In the genomic region with DNA sequence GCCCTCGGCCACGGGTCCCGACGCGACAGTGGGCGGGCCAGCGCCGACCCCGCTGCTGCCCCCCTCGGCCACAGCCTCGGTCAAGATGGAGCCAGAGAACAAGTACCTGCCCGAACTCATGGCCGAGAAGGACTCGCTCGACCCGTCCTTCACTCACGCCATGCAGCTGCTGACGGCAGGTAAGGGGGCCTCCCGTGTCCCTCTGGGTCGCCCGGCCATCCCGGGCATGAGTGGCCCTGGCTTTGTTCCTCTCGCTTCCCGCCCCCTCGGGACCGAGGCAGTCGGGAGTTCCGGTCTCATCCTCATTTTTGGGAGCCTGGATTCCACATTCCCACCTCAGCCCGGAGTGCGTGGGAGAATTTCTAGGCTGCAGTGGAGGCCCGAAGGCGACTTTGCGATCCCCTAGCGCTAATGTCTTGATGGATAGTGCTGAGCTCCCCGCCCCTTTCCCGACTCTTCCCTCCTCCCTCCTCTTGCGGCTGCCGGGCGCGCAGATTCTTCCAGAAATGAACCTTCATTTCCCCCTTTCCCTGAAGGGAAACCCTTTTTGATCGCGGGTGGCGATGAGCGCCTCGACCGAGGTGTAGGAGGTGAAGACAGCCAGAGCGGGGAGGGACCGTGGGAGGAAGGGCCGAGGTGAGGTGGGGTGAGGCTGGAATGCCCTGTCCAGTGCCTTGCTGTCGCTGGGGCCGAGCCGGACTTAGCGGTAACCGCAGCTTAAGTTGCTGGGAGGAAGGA, we compare ENCODE assay signal across 8 cellular contexts. TPM values are rescaled to one million over a fixed set of nuclear protein-coding genes. Genes with fewer than 3 reads are reported as not detected.
DNase-seq lines count a peak whose midpoint lies in the region; ATAC-seq and TF ChIP-seq lines count a peak whose summit lies in the region.

No MANE protein-coding gene starts in this region.

- H3K9me3 Mint-ChIP-seq in progenitor cell of endocrine pancreas (ENCODE audit: low read depth) = no peaks in the 10 kb centered on the region

- DNase-seq in BE2C (peak; percentile 28), SJCRH30 (peak; percentile 55 to 70), amniotic epithelial cell (ENCODE audit: low read depth) (peak; percentile 57), right atrium auricular region (ENCODE audit: low spot score) (peak; percentile 69), progenitor cell of endocrine pancreas (ENCODE audit: low spot score, unreplicated experiment) (peak; percentile 24), NCI-H524 treated with DMSO at 0.1 percent for 48 hours (lab: John Stamatoyannopoulos, UW) (no peak)

- no peaks in the 10 kb centered on the region for H3K4me1 ChIP-seq in BE2C
- H3K4me1 ChIP-seq in SJCRH30 = peaks cover 12% of the 10 kb centered on the region
- H3K4me1 ChIP-seq in right atrium auricular region = peaks cover 0 to 41% of the 10 kb centered on the region in 2 donors

- peak overlapping the region; percentile 98 for H3K4me3 Mint-ChIP-seq in progenitor cell of endocrine pancreas (ENCODE audit: low read depth)

- H3K4me1 Mint-ChIP-seq in progenitor cell of endocrine pancreas (ENCODE audit: low read depth) = peaks cover 22% of the 10 kb centered on the region

- TF ChIP-seq CTCF in BE2C (IDR thresholded peaks at IDR 0.05; ENCODE audit: low read depth, low read length) (no peak), right atrium auricular region (IDR thresholded peaks at IDR 0.05) (no peak), progenitor cell of endocrine pancreas (IDR thresholded peaks at IDR 0.05; ENCODE audit: unreplicated experiment) (peak; percentile 22)

- H3K27me3 ChIP-seq in BE2C (no peaks in the 10 kb centered on the region), SJCRH30 (no peaks in the 10 kb centered on the region), right atrium auricular region (no peaks in the 10 kb centered on the region)

- H3K36me3 ChIP-seq in BE2C (0 out of 2 replicates have a peak, but pooled peaks cover 5% of the 10 kb centered on the region), SJCRH30 (peaks cover 25% of the 10 kb centered on the region), right atrium auricular region (no peaks in the 10 kb centered on the region)

- H3K9me3 ChIP-seq in BE2C = no peaks in the 10 kb centered on the region
- no peaks in the 10 kb centered on the region for H3K9me3 ChIP-seq in SJCRH30 (replicated peaks)
- H3K9me3 ChIP-seq in right atrium auricular region = no peaks in the 10 kb centered on the region

- H3K27ac ChIP-seq in SJCRH30 = peak overlapping the region; percentile 88
- H3K27ac ChIP-seq in right atrium auricular region = peak overlapping the region; percentile 99 to 100

- ATAC-seq in GM18873 (IDR thresholded peaks at IDR 0.05; ENCODE audit: low FRiP score, unreplicated experiment) (peak; percentile 29), HG03280 (IDR thresholded peaks at IDR 0.05; ENCODE audit: unreplicated experiment) (peak; percentile 31)

- peak overlapping the region; percentile 73 for H3K4me3 ChIP-seq in BE2C (ENCODE audit: low read depth, low read length)
- peak overlapping the region; percentile 99 for H3K4me3 ChIP-seq in SJCRH30
- H3K4me3 ChIP-seq in right atrium auricular region = peak overlapping the region; percentile 95 to 99

- peaks cover 6% of the 10 kb centered on the region for H3K36me3 Mint-ChIP-seq in progenitor cell of endocrine pancreas (ENCODE audit: insufficient read depth)

- H3K27ac Mint-ChIP-seq in progenitor cell of endocrine pancreas = peak overlapping the region; percentile 98

- H3K27me3 Mint-ChIP-seq in progenitor cell of endocrine pancreas = no peaks in the 10 kb centered on the region

RNA-seq across cellular contexts. Expression of a gene that starts 0.7 kb away (rescaled TPM):
- polyA plus RNA-seq in BE2C (2012; ENCODE audit: insufficient read depth, insufficient read length, low read depth) = 104 TPM
- total RNA-seq in SJCRH30 (2014; rRNA removed; shearing (Covaris generic)) = 128 and 138 TPM in 2 replicates
- total RNA-seq in right atrium auricular region (10 to 100 TPM; 44.5 to 47.2 TPM), progenitor cell of endocrine pancreas (232 and 235 TPM in 2 replicates)

RNA-seq across cellular contexts. Expression of a gene that starts 58.4 kb away (rescaled TPM):
- 24.7 TPM for polyA plus RNA-seq in BE2C (2012; ENCODE audit: insufficient read depth, insufficient read length, low read depth)
- total RNA-seq in SJCRH30 (2014; rRNA removed; shearing (Covaris generic)) = 11.1 and 11.6 TPM in 2 replicates
- 1 to 10 TPM; 3.2 to 5.0 TPM for total RNA-seq in right atrium auricular region
- 20.3 and 23.7 TPM in 2 replicates for total RNA-seq in progenitor cell of endocrine pancreas
